29 cellular contexts compared by ENCODE assay signal in genomic region chr10:14489522-14490177, GRCh38.
"Had no signal": no experiment of that assay in that cellular context is flagged by ENCODE, and none has a peak within 500 bp of the region (broad histone marks: within the 10 kb centered on the region; RNA-seq: fewer than 3 reads in every experiment).

No MANE protein-coding gene starts in this region.

- H3K9me3 ChIP-seq: neutrophil, ovary, right atrium auricular region, testis, thyroid gland, transverse colon, upper lobe of left lung, vagina had no signal

- H3K9ac ChIP-seq: neural progenitor cell had no signal

- H2AFZ ChIP-seq: neural progenitor cell had no signal

- FAIRE-seq: islet of Langerhans had no signal

- H3K9me3 Mint-ChIP-seq: immature natural killer cell; natural killer cell; stimulated activated naive B cell treated with anti-CD40 and anti-IgM and Interleukin-4, amounts not matched to agents 10 μg/mL and 1 μg/mL and 100 μg/mL, for 72 hours had no signal

- H3K4me1 ChIP-seq: left ventricle myocardium inferior, neural progenitor cell, right atrium auricular region, testis, thyroid gland, vagina had no signal

- H3K4me2 ChIP-seq: neural progenitor cell had no signal

- ATAC-seq: natural killer cell; sciatic nerve; stimulated activated naive B cell treated with anti-CD40 and anti-IgM and Interleukin-4, amounts not matched to agents 10 μg/mL and 1 μg/mL and 100 μg/mL, for 72 hours; stimulated activated naive CD8-positive, alpha-beta T cell treated with anti-CD3 and anti-CD28 coated beads, Interleukin-15, Interleukin-2, amounts not matched to agents 100 U/mL and 50 U/mL, for 24 hours had no signal

- H3K4me1 Mint-ChIP-seq: immature natural killer cell, natural killer cell had no signal

- H3K36me3 Mint-ChIP-seq: mesothelial cell of epicardium; natural killer cell; neural progenitor cell; stimulated activated naive B cell treated with anti-CD40 and anti-IgM and Interleukin-4, amounts not matched to agents 10 μg/mL and 1 μg/mL and 100 μg/mL, for 72 hours had no signal

- H3K27me3 ChIP-seq: neural progenitor cell, ovary, right atrium auricular region, testis, thyroid gland, transverse colon, vagina had no signal

- H3K27ac ChIP-seq: left ventricle myocardium inferior, neural progenitor cell, neutrophil, ovary, right atrium auricular region, skin epidermis, stomach, testis, thyroid gland, transverse colon, upper lobe of left lung, vagina had no signal

- H3K4me3 Mint-ChIP-seq: immature natural killer cell; mesothelial cell of epicardium; naive B cell; natural killer cell; nephron progenitor cell; neural progenitor cell; stimulated activated naive B cell treated with anti-CD40 and anti-IgM and Interleukin-4, amounts not matched to agents 10 μg/mL and 1 μg/mL and 100 μg/mL, for 72 hours had no signal

- H3K4me3 ChIP-seq: left ventricle myocardium inferior, lung, neural progenitor cell, ovary, right atrium auricular region, skin epidermis, stomach, testis, thyroid gland, transverse colon, upper lobe of left lung, vagina had no signal

- H3K36me3 ChIP-seq: left ventricle myocardium inferior, neural progenitor cell, neutrophil, ovary, right atrium auricular region, stomach, thyroid gland, transverse colon, upper lobe of left lung, vagina had no signal

- DNase-seq: immature natural killer cell; left ventricle myocardium inferior; mesendoderm; naive B cell; natural killer cell; nephron progenitor cell; occipital lobe; ovary; stimulated activated CD4-positive, alpha-beta T cell treated with anti-CD3 and anti-CD28 coated beads, Interleukin-12 subunit alpha, Interleukin-12 subunit beta, amount 100 ng/mL, for 4 hours; stimulated activated CD4-positive, alpha-beta T cell treated with anti-CD3 and anti-CD28 coated beads, Interleukin-15, amount 100 ng/mL, for 24 hours; stimulated activated CD4-positive, alpha-beta T cell treated with anti-CD3 and anti-CD28 coated beads, Interleukin-2, amount 100 ng/mL, for 24 hours; stimulated activated CD4-positive, alpha-beta T cell treated with anti-CD3 and anti-CD28 coated beads, Interleukin-4, amount 100 ng/mL, for 1 hour; stimulated activated naive B cell treated with anti-CD40 and anti-IgM and Interleukin-4, amounts not matched to agents 10 μg/mL and 1 μg/mL and 100 μg/mL, for 72 hours; stimulated activated naive CD8-positive, alpha-beta T cell treated with anti-CD3 and anti-CD28 coated beads, Interleukin-15, Interleukin-2, amounts not matched to agents 100 U/mL and 50 U/mL, for 24 hours; stomach; testis; thyroid gland; transverse colon; upper lobe of left lung had no signal

- H3K27ac Mint-ChIP-seq: immature natural killer cell; mesothelial cell of epicardium; naive B cell; natural killer cell; nephron progenitor cell; neural progenitor cell; progenitor cell of endocrine pancreas; stimulated activated naive B cell treated with anti-CD40 and anti-IgM and Interleukin-4, amounts not matched to agents 10 μg/mL and 1 μg/mL and 100 μg/mL, for 72 hours had no signal
